ENCODE assay signal across 14 cellular contexts in the genomic region with DNA sequence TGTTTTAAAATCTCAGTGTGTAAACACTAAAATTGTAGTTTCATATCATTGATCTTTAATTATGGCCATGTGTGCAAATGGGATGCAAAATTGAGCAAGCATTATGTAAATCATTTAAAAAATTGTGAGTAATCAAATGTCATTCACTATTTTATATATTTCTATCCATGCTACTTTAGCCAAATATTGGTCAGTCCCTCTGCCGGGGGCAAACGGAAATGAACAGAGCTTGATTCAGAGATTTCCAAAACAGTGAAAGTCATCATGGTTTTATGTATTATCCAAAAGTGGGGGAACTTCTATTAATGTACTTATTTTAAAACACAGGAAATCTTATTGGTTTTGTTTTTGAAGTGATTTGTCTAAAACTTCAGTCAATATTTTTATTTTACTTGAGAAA.
"Had no signal": no experiment of that assay in that cellular context is flagged by ENCODE, and none has a peak within 500 bp of the region (broad histone marks: within the 10 kb centered on the region; RNA-seq: fewer than 3 reads in every experiment).

No MANE protein-coding gene starts in this region.

- H3K4me3 ChIP-seq: esophagus muscularis mucosa, lower lobe of right lung, neural progenitor cell, pancreas had no signal

- DNase-seq: activated CD4-positive, alpha-beta T cell treated with anti-CD3 and anti-CD28 coated beads for 4 hours; activated CD8-positive, alpha-beta memory T cell treated with anti-CD3 and anti-CD28 coated beads, Interleukin-2, amount 50 U/mL, for 48 hours; activated CD8-positive, alpha-beta T cell treated with anti-CD3 and anti-CD28 coated beads, Interleukin-2, amount 10 ng/mL, durations not matched to agents 7 days and 5 days; activated naive CD4-positive, alpha-beta T cell treated with Interleukin-2 at 50 U/mL for 16 hours; cerebellar nuclear complex; hypothalamus; lower lobe of right lung; midbrain; pancreas; T-cell; T1000; WERI-Rb-1 had no signal

- ATAC-seq: activated CD8-positive, alpha-beta T cell treated with anti-CD3 and anti-CD28 coated beads, Interleukin-2, amount 10 ng/mL, durations not matched to agents 7 days and 5 days; lower lobe of right lung; pancreas; T-cell had no signal
